10 cellular contexts compared by ENCODE assay signal in the genomic region with DNA sequence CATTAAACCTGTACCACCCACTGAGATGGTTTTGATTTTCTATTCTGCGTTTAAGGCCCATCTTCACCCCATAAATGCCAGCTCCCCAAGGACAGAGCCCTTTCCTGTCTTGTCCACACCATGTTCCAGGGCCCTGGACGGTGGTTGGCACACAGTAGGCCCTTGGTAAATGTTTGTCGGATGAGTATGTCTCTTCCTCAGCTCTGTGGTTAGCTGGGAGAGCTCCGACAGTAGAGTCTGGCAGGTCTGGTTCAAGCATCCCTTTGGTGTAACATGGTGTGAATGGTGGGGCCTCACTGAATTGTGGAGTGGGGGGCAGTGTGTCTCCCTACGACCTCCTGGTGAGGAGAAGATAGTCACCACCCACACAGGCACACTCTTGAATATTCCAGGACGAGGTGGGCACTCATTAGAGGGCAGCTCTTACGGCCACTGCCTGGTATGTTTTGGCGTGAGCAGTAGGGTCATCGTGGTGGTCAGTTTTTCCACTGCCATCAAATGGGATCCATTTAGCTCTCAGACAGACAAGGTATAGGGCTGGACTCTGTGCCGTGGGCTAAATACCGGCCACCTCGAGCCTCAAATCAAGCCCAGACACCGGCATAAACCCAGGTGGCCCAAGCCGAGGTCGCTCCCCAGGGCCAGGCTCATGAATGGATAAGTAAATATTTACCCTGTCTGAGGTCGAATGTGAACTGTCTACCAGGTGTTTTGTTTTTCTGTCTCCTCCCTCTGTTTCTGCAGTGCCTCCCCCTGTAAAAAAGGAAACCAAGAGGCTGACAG.
DNase-seq lines count a peak whose midpoint lies in the region; ATAC-seq and TF ChIP-seq lines count a peak whose summit lies in the region.
"Had no signal": no experiment of that assay in that cellular context is flagged by ENCODE, and none has a peak within 500 bp of the region (broad histone marks: within the 10 kb centered on the region; RNA-seq: fewer than 3 reads in every experiment).

No MANE protein-coding gene starts in this region.

- H3K9me3 ChIP-seq in adipocyte (ENCODE audit: control insufficient read depth, low read length) (no peaks in the 10 kb centered on the region), lung (ENCODE audit: control insufficient read depth in 2 of 2, insufficient read depth in 1 of 2, low read length in 1 of 2) (no peaks in the 10 kb centered on the region), uterus (no peaks in the 10 kb centered on the region)
- H3K9me3 ChIP-seq: neutrophil had no signal

- TF ChIP-seq CTCF in lung (IDR thresholded peaks at IDR 0.05; ENCODE audit: control extremely low read depth, extremely low read depth) (no peak), uterus (IDR thresholded peaks at IDR 0.05) (no peak)

- WGBS in lung, 2 donors, result 72 to 76% methylated on average over 16 of the region's 16 CpGs

- no peaks in the 10 kb centered on the region for H3K27me3 ChIP-seq in adipocyte (replicated peaks; ENCODE audit: control insufficient read depth, insufficient read depth, low read length)
- H3K27me3 ChIP-seq in lung (ENCODE audit: control insufficient read depth, insufficient read depth), result no peaks in the 10 kb centered on the region
- no peaks in the 10 kb centered on the region for H3K27me3 ChIP-seq in uterus
- H3K27me3 ChIP-seq: neutrophil had no signal

- H3K27ac ChIP-seq in lung (ENCODE audit: low read depth in 1 of 2, low read length in 1 of 2) (peak overlapping the region; percentile 34 to 79), uterus (peak overlapping the region; percentile 95 to 97)
- H3K27ac ChIP-seq: neutrophil had no signal

- no peak for TF ChIP-seq POLR2A in uterus (IDR thresholded peaks at IDR 0.05)

- H3K4me3 ChIP-seq in adipocyte (ENCODE audit: low read length), result no peak overlapping the region
- H3K4me3 ChIP-seq in lung, result no peak overlapping the region
- H3K4me3 ChIP-seq in uterus, result no peak overlapping the region

- peak overlapping the region; percentile 48 for H3K9ac ChIP-seq in adipocyte (ENCODE audit: low read length)

- ATAC-seq in Right ventricle myocardium superior (ENCODE audit: poor library complexity) (no peak), lung (ENCODE audit: insufficient read depth, low FRiP score) (no peak), HG02840 (IDR thresholded peaks at IDR 0.05; ENCODE audit: low FRiP score, unreplicated experiment) (no peak), HG02642 (IDR thresholded peaks at IDR 0.05; ENCODE audit: poor library complexity, unreplicated experiment) (no peak)

- intact Hi-C loops in cardiac septum (cut with DNase I), result no loop called here
- intact Hi-C loops in Right ventricle myocardium superior (cut with DNase I), result no loop called here
- intact Hi-C loops in uterus (cut with DNase I; ENCODE audit: low total_unique reads), result no loop called here

- H3K36me3 ChIP-seq in adipocyte (ENCODE audit: control insufficient read depth, insufficient read depth, low read length, severe bottlenecking) (peaks cover 5% of the 10 kb centered on the region), lung (ENCODE audit: control insufficient read depth in 2 of 2, insufficient read depth in 2 of 2, low read length in 2 of 2) (no peaks in the 10 kb centered on the region), uterus (no peaks in the 10 kb centered on the region)
- H3K36me3 ChIP-seq: neutrophil had no signal

- DNase-seq in cardiac septum (ENCODE audit: low spot score) (peak; percentile 38), Right ventricle myocardium superior (no peak), adipocyte (ENCODE audit: low read depth) (no peak), lung (ENCODE audit: low spot score) (no peak), uterus (no peak), NCI-H1694 (lab: John Stamatoyannopoulos, UW) (no peak)
- DNase-seq: DND-41 had no signal

- H3K4me1 ChIP-seq in adipocyte (ENCODE audit: control insufficient read depth, insufficient read depth, low read length) (peaks cover 84% of the 10 kb centered on the region), lung (ENCODE audit: control insufficient read depth in 2 of 2, insufficient read depth in 2 of 2, low read length in 2 of 2) (peaks cover 8 to 26% of the 10 kb centered on the region in 2 donors), uterus (peaks cover 26 to 44% of the 10 kb centered on the region in 2 donors)
